8 cellular contexts compared by ENCODE assay signal in the genomic region with DNA sequence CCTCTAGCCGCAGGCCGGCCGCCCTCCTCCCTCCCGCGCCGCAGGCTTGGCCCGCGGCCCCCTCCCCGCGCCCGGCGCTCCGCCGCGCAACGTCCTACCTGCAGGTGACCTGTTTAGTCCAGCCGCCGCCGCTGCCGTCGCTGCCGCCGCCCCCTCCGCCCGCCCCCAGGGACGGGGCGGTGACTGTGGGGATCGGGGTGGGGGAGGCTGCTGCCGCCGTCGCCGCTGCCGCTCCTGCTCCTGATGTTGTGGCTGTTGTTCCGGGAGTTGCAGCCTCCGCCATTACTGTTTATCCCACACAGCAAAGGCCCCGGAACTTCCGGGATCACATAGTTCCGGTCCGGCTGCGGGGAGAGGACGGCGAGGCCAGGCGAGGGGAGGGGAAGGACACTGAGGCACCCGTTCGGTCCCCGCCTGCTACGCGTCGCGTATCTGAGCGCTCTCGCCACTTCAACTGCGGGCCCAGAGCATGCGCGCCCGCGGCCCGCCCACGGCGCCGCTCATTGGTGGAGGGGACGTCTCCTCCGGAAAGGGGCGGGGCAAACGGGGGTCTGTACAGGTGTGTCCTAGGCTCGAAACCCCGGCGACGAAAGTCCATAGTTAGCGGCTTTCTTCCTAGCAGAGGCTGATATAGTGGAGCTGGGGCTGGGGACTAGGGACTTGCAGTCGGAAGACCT. TPM values are rescaled to one million over a fixed set of nuclear protein-coding genes. Genes with fewer than 3 reads are reported as not detected.
A peak's percentile ranks its signal among the peaks of the same experiment; 100 is the strongest.
DNase-seq lines count a peak whose midpoint lies in the region; TF ChIP-seq lines count a peak whose summit lies in the region.

A gene with protein sequence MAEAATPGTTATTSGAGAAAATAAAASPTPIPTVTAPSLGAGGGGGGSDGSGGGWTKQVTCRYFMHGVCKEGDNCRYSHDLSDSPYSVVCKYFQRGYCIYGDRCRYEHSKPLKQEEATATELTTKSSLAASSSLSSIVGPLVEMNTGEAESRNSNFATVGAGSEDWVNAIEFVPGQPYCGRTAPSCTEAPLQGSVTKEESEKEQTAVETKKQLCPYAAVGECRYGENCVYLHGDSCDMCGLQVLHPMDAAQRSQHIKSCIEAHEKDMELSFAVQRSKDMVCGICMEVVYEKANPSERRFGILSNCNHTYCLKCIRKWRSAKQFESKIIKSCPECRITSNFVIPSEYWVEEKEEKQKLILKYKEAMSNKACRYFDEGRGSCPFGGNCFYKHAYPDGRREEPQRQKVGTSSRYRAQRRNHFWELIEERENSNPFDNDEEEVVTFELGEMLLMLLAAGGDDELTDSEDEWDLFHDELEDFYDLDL (minus strand): TSS at position 444 of the 677 bp plus-strand sequence. CDS start 161 bp downstream, at position 283.

- 0% methylated on average over 17 of the region's 71 CpGs for WGBS in suprapubic skin

- peaks cover 22% of the 10 kb centered on the region for H3K4me1 Mint-ChIP-seq in HFFc6 (ENCODE audit: low read depth)

- H3K36me3 ChIP-seq in SK-N-MC (ENCODE audit: insufficient read depth, low read length): no peaks in the 10 kb centered on the region
- H3K36me3 ChIP-seq in suprapubic skin: no peaks in the 10 kb centered on the region

- peaks cover 25% of the 10 kb centered on the region for H3K4me1 ChIP-seq in suprapubic skin

- peak within 1 kb of the TSS; percentile 79 for H3K9ac ChIP-seq in SK-N-MC (ENCODE audit: insufficient read length)

- H3K4me3 Mint-ChIP-seq in HFFc6: peak within 1 kb of the TSS; percentile 97

- peak within 1 kb of the TSS; percentile 90 for H3K27ac Mint-ChIP-seq in HFFc6

- TF ChIP-seq POLR2A in NB4 (IDR thresholded peaks at IDR 0.05; ENCODE audit: extremely low read depth, insufficient read length) (peak; percentile 70), suprapubic skin (IDR thresholded peaks at IDR 0.05) (peak in 1 of 2 donors; percentile 74)

- no peaks in the 10 kb centered on the region; the same call in 1 of the 2 replicates for H3K36me3 Mint-ChIP-seq in HFFc6 (ENCODE audit: low read depth)

- no peaks in the 10 kb centered on the region for H3K9me3 ChIP-seq in SK-N-MC (ENCODE audit: low read depth, low read length)
- H3K9me3 ChIP-seq in suprapubic skin: no peaks in the 10 kb centered on the region

- H3K4me3 ChIP-seq in NB4 (ENCODE audit: low read depth, low read length) (peak within 1 kb of the TSS; percentile 96), SK-N-MC (peak within 1 kb of the TSS; percentile 95), suprapubic skin (peak within 1 kb of the TSS; percentile 86)

- DNase-seq in GM04503 (ENCODE audit: low read depth): peak; percentile 63
- peak; percentile 89 for DNase-seq in HFFc6
- DNase-seq in NB4 (ENCODE audit: low read depth): peak; percentile 98
- DNase-seq in SK-N-MC (ENCODE audit: low read depth, low spot score): peak; percentile 50
- peak; percentile 95 for DNase-seq in activated naive CD4-positive, alpha-beta T cell treated with anti-CD3 and anti-CD28 coated beads, Interleukin-2, amount 50 U/mL, for 16 hours
- DNase-seq in germinal center (ENCODE audit: low spot score): peak; percentile 96
- peak; percentile 38 to 97 (median 92) for DNase-seq in nucleus accumbens (lab: John Stamatoyannopoulos, UW)
- peak; percentile 95 to 97 for DNase-seq in suprapubic skin (ENCODE audit: low spot score in 2 of 2)

- no peak for TF ChIP-seq EP300 in suprapubic skin (IDR thresholded peaks at IDR 0.05)

- no peaks in the 10 kb centered on the region; the same call in none of the 2 replicates for H3K27me3 Mint-ChIP-seq in HFFc6 (ENCODE audit: insufficient read depth)

- no peaks in the 10 kb centered on the region for H3K9me3 Mint-ChIP-seq in HFFc6

- no peaks in the 10 kb centered on the region for H3K27me3 ChIP-seq in suprapubic skin

- TF ChIP-seq CTCF in HFFc6 (IDR thresholded peaks at IDR 0.05) (no peak), NB4 (IDR thresholded peaks at IDR 0.05; ENCODE audit: low read depth, low read length) (no peak), suprapubic skin (IDR thresholded peaks at IDR 0.05) (no peak)

- H3K27ac ChIP-seq in SK-N-MC: 0 out of 2 replicates have a peak within 1 kb of the TSS, but pooled peaks have one; percentile 3
- peak within 1 kb of the TSS; percentile 91 for H3K27ac ChIP-seq in suprapubic skin

RNA-seq across cellular contexts. Expression of the gene that starts here (rescaled TPM):
- 10 to 100 TPM; 62.8 to 67.5 (median 64.3) TPM for total RNA-seq in HFFc6 (2021; fragmentation: NEBNext Ultra II Directional; extraction: Animal tissue kit (Norgen Biotek cat#: 25700))
- 10 to 100 TPM; 58.1 to 95.8 (median 79.5) TPM for total RNA-seq in suprapubic skin

Comparison
In these comparisons a context has a peak if more than half of its experiments do, and no peak if none do; other contexts are left out.
1. Peak in every context shown above with its lines: DNase-seq, H3K4me3 ChIP-seq and H3K27ac ChIP-seq.